ENCODE assay signal across 8 cellular contexts in genomic region chr7:12517451-12517850, GRCh38. TPM values are rescaled to one million over a fixed set of nuclear protein-coding genes. Genes with fewer than 3 reads are reported as not detected.
"Had no signal": no experiment of that assay in that cellular context is flagged by ENCODE, and none has a peak within 500 bp of the region (broad histone marks: within the 10 kb centered on the region; RNA-seq: fewer than 3 reads in every experiment).

No MANE protein-coding gene starts in this region.

- H3K4me2 ChIP-seq: KMS-11 had no signal

- H3K4me3 Mint-ChIP-seq: IgD-negative memory B cell had no signal

- H3K36me3 Mint-ChIP-seq: IgD-negative memory B cell had no signal

- H3K4me1 Mint-ChIP-seq: IgD-negative memory B cell had no signal

- FAIRE-seq: HepG2, HTR-8/SVneo had no signal

- H3K9ac ChIP-seq: KMS-11 had no signal

- ATAC-seq: HepG2 had no signal

- H3K27ac Mint-ChIP-seq: IgD-negative memory B cell had no signal

- H3K27ac ChIP-seq: HL-60, KMS-11 had no signal

- DNase-seq: IMR-90, KBM-7, KG1 had no signal

RNA-seq across cellular contexts. Expression of gene SCIN, which starts 53.1 kb away (rescaled TPM):
- total RNA-seq: HepG2 had no signal
- polyA plus RNA-seq: HepG2 had no signal
